Comparison of ENCODE assay signal across 1 cellular context in genomic region chr7:26061340-26062239, GRCh38.
TF ChIP-seq lines count a peak whose summit lies in the region.

No MANE protein-coding gene starts in this region.

TF ChIP-seq in K562, 482 proteins besides CTCF, POLR2A, EP300 and RAD21 (continued from another document):
- TF ChIP-seq YY1 (IDR thresholded peaks at IDR 0.05; ENCODE audit: borderline replicate concordance in 1 of 3, control insufficient read depth in 1 of 3, extremely low read depth in 1 of 3, insufficient read depth in 3 of 3, insufficient read length in 1 of 3, insufficient replicate concordance in 2 of 3, low read depth in 1 of 3, low read length in 2 of 3) (peak in 1 of 3 experiments; percentile 28), MCM2 (IDR thresholded peaks at IDR 0.05; ENCODE audit: low read depth) (no peak), ELF4 (CRISPR knock-in tag; IDR thresholded peaks at IDR 0.05) (no peak), ZNF165 (CRISPR knock-in tag; IDR thresholded peaks at IDR 0.05; ENCODE audit: borderline replicate concordance) (no peak), ZNF24 (IDR thresholded peaks at IDR 0.05) (peak; percentile 72; the same call in 1 of the 2 replicates), ZNF584 (CRISPR knock-in tag; IDR thresholded peaks at IDR 0.05; ENCODE audit: low read depth) (no peak), CREB1 (IDR thresholded peaks at IDR 0.05) (no peak), CREB1 (CRISPR knock-in tag; IDR thresholded peaks at IDR 0.05) (no peak), SP2 (IDR thresholded peaks at IDR 0.05; ENCODE audit: extremely low read depth, low read depth, low read length, poor library complexity, severe bottlenecking) (no peak), ZNF395 (CRISPR knock-in tag; IDR thresholded peaks at IDR 0.05) (no peak), PTTG1 (tag; IDR thresholded peaks at IDR 0.05; ENCODE audit: low read depth) (no peak), COPS2 (conservative IDR thresholded peaks at IDR 0.05) (no peak), ZNF140 (CRISPR knock-in tag; IDR thresholded peaks at IDR 0.05) (no peak), ZKSCAN3 (CRISPR knock-in tag; IDR thresholded peaks at IDR 0.05) (no peak), POLR2H (tag; IDR thresholded peaks at IDR 0.05; ENCODE audit: low read depth) (no peak), THRAP3 (IDR thresholded peaks at IDR 0.05; ENCODE audit: borderline replicate concordance) (no peak), HNRNPH1 (optimal IDR thresholded peaks at IDR 0.05; ENCODE audit: low read depth, low read length) (no peak), MAFF (IDR thresholded peaks at IDR 0.05; ENCODE audit: low read length) (no peak), MTA3 (IDR thresholded peaks at IDR 0.05; ENCODE audit: borderline replicate concordance) (no peak), MEF2D (tag; conservative IDR thresholded peaks at IDR 0.05; ENCODE audit: low read depth) (no peak), KAT2B (IDR thresholded peaks at IDR 0.05; ENCODE audit: low read depth, low read length) (no peak), ZNF197 (CRISPR knock-in tag; IDR thresholded peaks at IDR 0.05; ENCODE audit: low read depth) (no peak), SMARCA4 (IDR thresholded peaks at IDR 0.05) (no peak), MBD1 (CRISPR knock-in tag; IDR thresholded peaks at IDR 0.05) (no peak)
- TF ChIP-seq, protein P1, sequence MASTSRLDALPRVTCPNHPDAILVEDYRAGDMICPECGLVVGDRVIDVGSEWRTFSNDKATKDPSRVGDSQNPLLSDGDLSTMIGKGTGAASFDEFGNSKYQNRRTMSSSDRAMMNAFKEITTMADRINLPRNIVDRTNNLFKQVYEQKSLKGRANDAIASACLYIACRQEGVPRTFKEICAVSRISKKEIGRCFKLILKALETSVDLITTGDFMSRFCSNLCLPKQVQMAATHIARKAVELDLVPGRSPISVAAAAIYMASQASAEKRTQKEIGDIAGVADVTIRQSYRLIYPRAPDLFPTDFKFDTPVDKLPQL (IDR thresholded peaks at IDR 0.05; ENCODE audit: extremely low read depth, insufficient read length): no peak
- TF ChIP-seq, protein P2, sequence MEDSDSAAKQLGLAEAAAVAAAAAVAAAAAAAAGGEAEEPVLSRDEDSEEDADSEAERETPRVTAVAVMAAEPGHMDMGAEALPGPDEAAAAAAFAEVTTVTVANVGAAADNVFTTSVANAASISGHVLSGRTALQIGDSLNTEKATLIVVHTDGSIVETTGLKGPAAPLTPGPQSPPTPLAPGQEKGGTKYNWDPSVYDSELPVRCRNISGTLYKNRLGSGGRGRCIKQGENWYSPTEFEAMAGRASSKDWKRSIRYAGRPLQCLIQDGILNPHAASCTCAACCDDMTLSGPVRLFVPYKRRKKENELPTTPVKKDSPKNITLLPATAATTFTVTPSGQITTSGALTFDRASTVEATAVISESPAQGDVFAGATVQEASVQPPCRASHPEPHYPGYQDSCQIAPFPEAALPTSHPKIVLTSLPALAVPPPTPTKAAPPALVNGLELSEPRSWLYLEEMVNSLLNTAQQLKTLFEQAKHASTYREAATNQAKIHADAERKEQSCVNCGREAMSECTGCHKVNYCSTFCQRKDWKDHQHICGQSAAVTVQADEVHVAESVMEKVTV (CRISPR knock-in tag; IDR thresholded peaks at IDR 0.05): peak; percentile 34; the same call in 1 of the 2 replicates
- TF ChIP-seq, protein P3, sequence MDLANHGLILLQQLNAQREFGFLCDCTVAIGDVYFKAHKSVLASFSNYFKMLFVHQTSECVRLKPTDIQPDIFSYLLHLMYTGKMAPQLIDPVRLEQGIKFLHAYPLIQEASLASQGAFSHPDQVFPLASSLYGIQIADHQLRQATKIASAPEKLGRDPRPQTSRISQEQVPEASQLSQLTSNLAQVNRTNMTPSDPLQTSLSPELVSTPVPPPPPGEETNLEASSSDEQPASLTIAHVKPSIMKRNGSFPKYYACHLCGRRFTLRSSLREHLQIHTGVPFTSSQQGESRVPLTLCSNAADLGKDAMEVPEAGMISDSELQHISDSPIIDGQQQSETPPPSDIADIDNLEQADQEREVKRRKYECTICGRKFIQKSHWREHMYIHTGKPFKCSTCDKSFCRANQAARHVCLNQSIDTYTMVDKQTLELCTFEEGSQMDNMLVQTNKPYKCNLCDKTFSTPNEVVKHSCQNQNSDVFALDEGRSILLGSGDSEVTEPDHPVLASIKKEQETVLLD (IDR thresholded peaks at IDR 0.05): no peak
- TF ChIP-seq, protein P4, sequence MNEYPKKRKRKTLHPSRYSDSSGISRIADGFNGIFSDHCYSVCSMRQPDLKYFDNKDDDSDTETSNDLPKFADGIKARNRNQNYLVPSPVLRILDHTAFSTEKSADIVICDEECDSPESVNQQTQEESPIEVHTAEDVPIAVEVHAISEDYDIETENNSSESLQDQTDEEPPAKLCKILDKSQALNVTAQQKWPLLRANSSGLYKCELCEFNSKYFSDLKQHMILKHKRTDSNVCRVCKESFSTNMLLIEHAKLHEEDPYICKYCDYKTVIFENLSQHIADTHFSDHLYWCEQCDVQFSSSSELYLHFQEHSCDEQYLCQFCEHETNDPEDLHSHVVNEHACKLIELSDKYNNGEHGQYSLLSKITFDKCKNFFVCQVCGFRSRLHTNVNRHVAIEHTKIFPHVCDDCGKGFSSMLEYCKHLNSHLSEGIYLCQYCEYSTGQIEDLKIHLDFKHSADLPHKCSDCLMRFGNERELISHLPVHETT (CRISPR knock-in tag; conservative IDR thresholded peaks at IDR 0.05 in 1 of 2, IDR thresholded peaks at IDR 0.05 in 1 of 2): no peak
- TF ChIP-seq, protein P5, sequence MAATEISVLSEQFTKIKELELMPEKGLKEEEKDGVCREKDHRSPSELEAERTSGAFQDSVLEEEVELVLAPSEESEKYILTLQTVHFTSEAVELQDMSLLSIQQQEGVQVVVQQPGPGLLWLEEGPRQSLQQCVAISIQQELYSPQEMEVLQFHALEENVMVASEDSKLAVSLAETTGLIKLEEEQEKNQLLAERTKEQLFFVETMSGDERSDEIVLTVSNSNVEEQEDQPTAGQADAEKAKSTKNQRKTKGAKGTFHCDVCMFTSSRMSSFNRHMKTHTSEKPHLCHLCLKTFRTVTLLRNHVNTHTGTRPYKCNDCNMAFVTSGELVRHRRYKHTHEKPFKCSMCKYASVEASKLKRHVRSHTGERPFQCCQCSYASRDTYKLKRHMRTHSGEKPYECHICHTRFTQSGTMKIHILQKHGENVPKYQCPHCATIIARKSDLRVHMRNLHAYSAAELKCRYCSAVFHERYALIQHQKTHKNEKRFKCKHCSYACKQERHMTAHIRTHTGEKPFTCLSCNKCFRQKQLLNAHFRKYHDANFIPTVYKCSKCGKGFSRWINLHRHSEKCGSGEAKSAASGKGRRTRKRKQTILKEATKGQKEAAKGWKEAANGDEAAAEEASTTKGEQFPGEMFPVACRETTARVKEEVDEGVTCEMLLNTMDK (IDR thresholded peaks at IDR 0.05; ENCODE audit: borderline replicate concordance, insufficient read depth, low read depth, low read length, poor library complexity, severe bottlenecking): peak; percentile 25
